In genomic region chr1:40693425-40693824, GRCh38 we compare ENCODE assay signal across 11 cellular contexts. TPM values are rescaled to one million over a fixed set of nuclear protein-coding genes. Genes with fewer than 3 reads are reported as not detected.
DNase-seq lines count a peak whose midpoint lies in the region; ATAC-seq lines count a peak whose summit lies in the region.
"Had no signal": no experiment of that assay in that cellular context is flagged by ENCODE, and none has a peak within 500 bp of the region (broad histone marks: within the 10 kb centered on the region; RNA-seq: fewer than 3 reads in every experiment).

No MANE protein-coding gene starts in this region.

- no peak for ATAC-seq in stimulated activated naive CD8-positive, alpha-beta T cell treated with anti-CD3 and anti-CD28 coated beads, Interleukin-15, Interleukin-2, amounts not matched to agents 100 U/mL and 50 U/mL, for 24 hours
- ATAC-seq in activated naive CD4-positive, alpha-beta T cell treated with anti-CD3 and anti-CD28 coated beads, Interleukin-2, amount 50 U/mL, for 72 hours, result no peak
- ATAC-seq in memory B cell (ENCODE audit: low read depth) (no peak), GM21526 (IDR thresholded peaks at IDR 0.05; ENCODE audit: low FRiP score, unreplicated experiment) (no peak), HG03280 (IDR thresholded peaks at IDR 0.05; ENCODE audit: unreplicated experiment) (no peak)

- H3K4me3 Mint-ChIP-seq in stimulated activated naive CD8-positive, alpha-beta T cell treated with anti-CD3 and anti-CD28 coated beads, Interleukin-15, Interleukin-2, amounts not matched to agents 100 ng/mL and 50 ng/mL, for 24 hours, result peak overlapping the region; percentile 91
- peak overlapping the region; percentile 50 for H3K4me3 Mint-ChIP-seq in memory B cell

- no peaks in the 10 kb centered on the region for H3K27me3 Mint-ChIP-seq in stimulated activated naive CD8-positive, alpha-beta T cell treated with anti-CD3 and anti-CD28 coated beads, Interleukin-15, Interleukin-2, amounts not matched to agents 100 ng/mL and 50 ng/mL, for 24 hours
- H3K27me3 Mint-ChIP-seq in memory B cell, result no peaks in the 10 kb centered on the region

- H3K4me1 Mint-ChIP-seq in stimulated activated naive CD8-positive, alpha-beta T cell treated with anti-CD3 and anti-CD28 coated beads, Interleukin-15, Interleukin-2, amounts not matched to agents 100 ng/mL and 50 ng/mL, for 24 hours (ENCODE audit: low read depth), result peaks cover 70% of the 10 kb centered on the region
- H3K4me1 Mint-ChIP-seq in memory B cell, result peaks cover 52% of the 10 kb centered on the region

- peaks cover 31% of the 10 kb centered on the region for H3K36me3 Mint-ChIP-seq in stimulated activated naive CD8-positive, alpha-beta T cell treated with anti-CD3 and anti-CD28 coated beads, Interleukin-15, Interleukin-2, amounts not matched to agents 100 ng/mL and 50 ng/mL, for 24 hours (ENCODE audit: low read depth)
- H3K36me3 Mint-ChIP-seq in activated naive CD4-positive, alpha-beta T cell treated with anti-CD3 and anti-CD28 coated beads, Interleukin-2, amount 50 U/mL, for 72 hours, result peaks cover 22 to 30% of the 10 kb centered on the region in 2 donors
- H3K36me3 Mint-ChIP-seq in memory B cell, result peaks cover 9% of the 10 kb centered on the region

- no peak for DNase-seq in stimulated activated naive CD8-positive, alpha-beta T cell treated with anti-CD3 and anti-CD28 coated beads, Interleukin-15, Interleukin-2, amounts not matched to agents 100 U/mL and 50 U/mL, for 24 hours
- DNase-seq in activated naive CD4-positive, alpha-beta T cell treated with anti-CD3 and anti-CD28 coated beads, Interleukin-2, amount 50 U/mL, for 72 hours (ENCODE audit: low spot score in 2 of 2), result no peak
- DNase-seq in memory B cell (ENCODE audit: low spot score in 2 of 2), result no peak
- DNase-seq in HPDE6-E6E7 (ENCODE audit: extremely low spot score), result no peak
- no peak for DNase-seq in NCI-H1105 treated with DMSO at 0.1 percent for 48 hours (lab: John Stamatoyannopoulos, UW)
- DNase-seq: amniotic stem cell, NCI-H2171, T1000 had no signal

- H3K9me3 Mint-ChIP-seq in stimulated activated naive CD8-positive, alpha-beta T cell treated with anti-CD3 and anti-CD28 coated beads, Interleukin-15, Interleukin-2, amounts not matched to agents 100 ng/mL and 50 ng/mL, for 24 hours, result no peaks in the 10 kb centered on the region
- no peaks in the 10 kb centered on the region for H3K9me3 Mint-ChIP-seq in activated naive CD4-positive, alpha-beta T cell treated with anti-CD3 and anti-CD28 coated beads, Interleukin-2, amount 50 U/mL, for 72 hours
- H3K9me3 Mint-ChIP-seq in memory B cell, result no peaks in the 10 kb centered on the region

- peak overlapping the region; percentile 97 for H3K27ac Mint-ChIP-seq in stimulated activated naive CD8-positive, alpha-beta T cell treated with anti-CD3 and anti-CD28 coated beads, Interleukin-15, Interleukin-2, amounts not matched to agents 100 ng/mL and 50 ng/mL, for 24 hours
- H3K27ac Mint-ChIP-seq in activated naive CD4-positive, alpha-beta T cell treated with anti-CD3 and anti-CD28 coated beads, Interleukin-2, amount 50 U/mL, for 72 hours, result peak overlapping the region; percentile 93 to 98
- peak overlapping the region; percentile 98 for H3K27ac Mint-ChIP-seq in memory B cell

RNA-seq across cellular contexts. Expression of gene NFYC, which starts 1.9 kb away (rescaled TPM):
- total RNA-seq in activated naive CD4-positive, alpha-beta T cell treated with anti-CD3 and anti-CD28 coated beads, Interleukin-2, amount 50 U/mL, for 72 hours, result 10 to 100 TPM; 58.9 to 62.5 TPM

RNA-seq across cellular contexts. Expression of gene RIMS3, which starts 27.9 kb away (rescaled TPM):
- 1 to 10 TPM; 6.9 to 8.3 TPM for total RNA-seq in activated naive CD4-positive, alpha-beta T cell treated with anti-CD3 and anti-CD28 coated beads, Interleukin-2, amount 50 U/mL, for 72 hours
